ENCODE assay signal across 20 cellular contexts in genomic region chr3:99543796-99544195, GRCh38.
"Had no signal": no experiment of that assay in that cellular context is flagged by ENCODE, and none has a peak within 500 bp of the region (broad histone marks: within the 10 kb centered on the region; RNA-seq: fewer than 3 reads in every experiment).

No MANE protein-coding gene starts in this region.

- ATAC-seq: activated CD4-positive, CD25-positive, alpha-beta regulatory T cell treated with anti-CD3 and anti-CD28 coated beads, Interleukin-2, amount 50 U/mL, for 24 hours; activated T-cell treated with anti-CD3 and anti-CD28 coated beads, Interleukin-2, amount 50 U/mL, for 72 hours; natural killer cell treated with Interleukin-12 subunit alpha and Interleukin-12 subunit beta and Interleukin-15 and Interleukin-18, amount 100 ng/mL, for 72 hours; stimulated activated naive CD8-positive, alpha-beta T cell treated with anti-CD3 and anti-CD28 coated beads, Interleukin-15, Interleukin-2, amounts not matched to agents 100 U/mL and 50 U/mL, for 24 hours had no signal

- H3K4me3 ChIP-seq: adrenal gland, cardiac muscle cell, sigmoid colon, tibial artery, uterus had no signal

- H3K9ac ChIP-seq: parathyroid adenoma had no signal

- H3K36me3 ChIP-seq: adrenal gland, cardiac muscle cell, sigmoid colon, tibial artery, uterus had no signal

- H3K9me3 ChIP-seq: adrenal gland, sigmoid colon, tibial artery, uterus had no signal

- H3K4me1 ChIP-seq: adrenal gland, uterus had no signal

- H2AFZ ChIP-seq: parathyroid adenoma had no signal

- H3K27me3 ChIP-seq: adrenal gland, cardiac muscle cell, sigmoid colon, tibial artery, uterus had no signal

- H3K27ac ChIP-seq: cardiac muscle cell, parathyroid adenoma, sigmoid colon, uterus had no signal

- DNase-seq: activated CD4-positive, alpha-beta T cell treated with anti-CD3 and anti-CD28 coated beads, Interleukin-2, amount 10 ng/mL, durations not matched to agents 7 days and 5 days; activated CD8-positive, alpha-beta memory T cell treated with anti-CD3 and anti-CD28 coated beads for 24 hours; activated CD8-positive, alpha-beta memory T cell treated with anti-CD3 and anti-CD28 coated beads, Interleukin-2, amount 50 U/mL, for 48 hours; activated effector memory CD4-positive, alpha-beta T cell treated with anti-CD3 and anti-CD28 coated beads, Interleukin-2, amount 50 U/mL, for 16 hours; activated T-cell treated with anti-CD3 and anti-CD28 coated beads, Interleukin-2, amount 50 U/mL, for 72 hours; adrenal gland; foreskin melanocyte; glutamatergic neuron; sigmoid colon; stimulated activated CD4-positive, alpha-beta T cell treated with anti-CD3 and anti-CD28 coated beads, Interleukin-12 subunit alpha, Interleukin-12 subunit beta, amount 100 ng/mL, for 4 hours; stimulated activated CD4-positive, alpha-beta T cell treated with anti-CD3 and anti-CD28 coated beads, Interleukin-2, amount 100 ng/mL, for 24 hours; stimulated activated naive CD8-positive, alpha-beta T cell treated with anti-CD3 and anti-CD28 coated beads, Interleukin-15, Interleukin-2, amounts not matched to agents 100 U/mL and 50 U/mL, for 24 hours; substantia nigra; T1000; tibial artery; uterus had no signal
